ENCODE assay signal across 8 cellular contexts in the genomic region with DNA sequence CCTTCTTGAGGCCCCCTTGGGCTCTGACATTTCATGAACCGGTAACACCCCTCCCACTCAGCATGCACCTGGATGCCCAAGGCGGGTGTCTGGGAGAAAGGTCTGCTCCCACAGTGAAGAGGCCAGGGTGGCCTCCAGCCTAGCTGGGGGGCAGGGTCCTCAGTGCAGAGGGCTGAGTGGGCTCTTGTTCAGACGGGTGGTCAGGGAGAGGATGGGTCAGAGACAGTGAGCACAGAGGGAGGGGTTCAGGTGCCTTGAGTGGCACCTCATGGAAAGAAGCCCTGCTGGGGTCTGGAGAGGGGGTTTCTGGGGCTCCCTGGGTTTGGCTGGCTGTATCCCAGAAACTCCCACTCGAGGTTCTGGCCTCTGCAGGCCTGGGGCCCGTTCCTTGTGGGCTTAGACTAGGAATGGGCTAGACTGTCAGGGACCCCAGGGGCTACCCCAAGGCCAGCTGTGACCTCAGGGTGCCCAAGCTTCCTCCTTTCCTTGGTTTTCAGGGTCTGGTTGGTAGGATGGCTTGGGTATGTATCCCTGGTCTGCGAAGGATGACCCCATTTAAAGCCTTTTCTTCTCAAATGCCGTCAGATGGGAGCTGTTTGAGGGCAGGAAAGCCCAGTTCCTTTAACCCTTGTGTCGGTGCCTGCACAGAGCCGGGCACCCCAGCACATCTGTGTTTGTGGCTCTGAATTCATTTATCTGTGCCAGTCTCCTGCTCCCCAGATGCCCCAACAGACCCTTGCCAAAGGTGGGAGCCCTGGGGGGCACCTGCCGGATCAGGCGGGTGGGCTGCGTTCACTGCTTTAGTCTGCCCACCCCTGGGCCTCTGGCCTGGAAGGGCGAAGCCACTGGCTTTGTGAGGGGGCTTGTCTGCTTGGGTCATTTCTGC. TPM values are rescaled to one million over a fixed set of nuclear protein-coding genes. Genes with fewer than 3 reads are reported as not detected.
DNase-seq lines count a peak whose midpoint lies in the region; ATAC-seq and TF ChIP-seq lines count a peak whose summit lies in the region.

No MANE protein-coding gene starts in this region.

- peak overlapping the region; percentile 57 for H3K4me2 ChIP-seq in DOHH2 (ENCODE audit: low read length)

- peak in 1 of 2 experiments; percentile 26 for DNase-seq in SJCRH30
- DNase-seq in sciatic nerve (ENCODE audit: low spot score), result no peak
- DNase-seq in ureter (ENCODE audit: low spot score), result no peak
- DNase-seq in UCSD-AML1 (lab: John Stamatoyannopoulos, UW; ENCODE audit: unreplicated experiment), result no peak
- no peak for DNase-seq in stimulated activated naive CD4-positive, alpha-beta T cell (lab: John Stamatoyannopoulos, UW)
- DNase-seq in GOT3 (lab: John Stamatoyannopoulos, UW), result no peak

- H4K20me1 ChIP-seq in DOHH2 (ENCODE audit: control insufficient read depth, insufficient read depth, low read depth, low read length), result no peaks in the 10 kb centered on the region

- H3K4me3 ChIP-seq in DOHH2 (ENCODE audit: low read length) (peak overlapping the region; percentile 60), SJCRH30 (peak overlapping the region; percentile 57; the same call in 1 of the 2 replicates), gastroesophageal sphincter (peak overlapping the region; percentile 45 to 79)

- no peaks in the 10 kb centered on the region for H3K79me2 ChIP-seq in DOHH2 (ENCODE audit: control insufficient read depth, low read length)

- no peak for TF ChIP-seq POLR2A in gastroesophageal sphincter (IDR thresholded peaks at IDR 0.05)

- H3K36me3 ChIP-seq in DOHH2 (ENCODE audit: control insufficient read depth, low read length) (no peaks in the 10 kb centered on the region), SJCRH30 (no peaks in the 10 kb centered on the region), gastroesophageal sphincter (no peaks in the 10 kb centered on the region)

- H3K9me3 ChIP-seq in DOHH2 (ENCODE audit: control insufficient read depth, insufficient read depth, low read length), result no peaks in the 10 kb centered on the region
- no peaks in the 10 kb centered on the region for H3K9me3 ChIP-seq in SJCRH30 (replicated peaks)
- no peaks in the 10 kb centered on the region for H3K9me3 ChIP-seq in gastroesophageal sphincter

- ATAC-seq in gastroesophageal sphincter (no peak), sciatic nerve (peak; percentile 14)

- intact Hi-C loops in sciatic nerve (cut with DNase I), result no loop called here

- H3F3A ChIP-seq in DOHH2 (ENCODE audit: control insufficient read depth, insufficient read depth), result peaks cover 4% of the 10 kb centered on the region; the same call in 1 of the 2 replicates

- no peak overlapping the region for H3K27ac ChIP-seq in DOHH2 (ENCODE audit: low read depth, low read length)
- no peak overlapping the region; the same call in 1 of the 2 replicates for H3K27ac ChIP-seq in SJCRH30
- H3K27ac ChIP-seq in gastroesophageal sphincter, result peak overlapping the region in 3 of 4 donors; percentile 73 to 85 (median 81)

- H3K4me1 ChIP-seq in DOHH2 (ENCODE audit: control insufficient read depth, low read length) (peaks cover 27% of the 10 kb centered on the region), SJCRH30 (peaks cover 20% of the 10 kb centered on the region), gastroesophageal sphincter (peaks cover 0 to 32% (median 6%) of the 10 kb centered on the region in 3 donors)

- no peak for TF ChIP-seq CTCF in DOHH2 (IDR thresholded peaks at IDR 0.05; ENCODE audit: low read depth, low read length, poor library complexity, severe bottlenecking)
- TF ChIP-seq CTCF in gastroesophageal sphincter (IDR thresholded peaks at IDR 0.05), result no peak

- TF ChIP-seq EP300 in gastroesophageal sphincter (IDR thresholded peaks at IDR 0.05), result no peak

- H3K9me2 ChIP-seq in DOHH2 (replicated peaks; ENCODE audit: control insufficient read depth, low read length), result no peaks in the 10 kb centered on the region

- H3K27me3 ChIP-seq in DOHH2 (ENCODE audit: control insufficient read depth, low read length) (peaks cover 27% of the 10 kb centered on the region), SJCRH30 (no peaks in the 10 kb centered on the region), gastroesophageal sphincter (no peaks in the 10 kb centered on the region)

- WGBS in gastroesophageal sphincter (ENCODE audit: low coverage in 1 of 2), 2 donors, result 80 to 90% methylated on average over 1 to 2 of the region's 13 CpGs

RNA-seq across cellular contexts. Expression of gene SYNGR1, which starts 1.3 kb away (rescaled TPM):
- 3.2 and 4.0 TPM in 2 replicates for total RNA-seq in SJCRH30 (2014; rRNA removed; shearing (Covaris generic))
- total RNA-seq in gastroesophageal sphincter, result 10 to 100 TPM; 13.3 to 34.2 (median 20.1) TPM
- 52.9 TPM for total RNA-seq in sciatic nerve
- total RNA-seq in ureter, result 32.6 TPM

RNA-seq across cellular contexts. Expression of gene RPL3, which starts 31.6 kb away (rescaled TPM):
- total RNA-seq in SJCRH30 (2014; rRNA removed; shearing (Covaris generic)), result 1,999 and 2,056 TPM in 2 replicates
- total RNA-seq in gastroesophageal sphincter (1,000 to 10,000 TPM; 1,539 to 2,425 (median 1,793) TPM), sciatic nerve (1,341 TPM), ureter (2,529 TPM)

RNA-seq across cellular contexts. Expression of gene TAB1, which starts 48.5 kb away (rescaled TPM):
- total RNA-seq in SJCRH30 (2014; rRNA removed; shearing (Covaris generic)), result 8.7 and 9.3 TPM in 2 replicates
- total RNA-seq in gastroesophageal sphincter, result 10 to 100 TPM; 20.6 to 29.0 (median 23.8) TPM
- total RNA-seq in sciatic nerve, result 42.0 TPM
- 27.5 TPM for total RNA-seq in ureter

Comparison
In these comparisons a context has a peak if more than half of its experiments do, and no peak if none do; other contexts are left out.
1. H3K27ac ChIP-seq: peak in gastroesophageal sphincter (3 of 4); none in DOHH2 (single experiment) and SJCRH30 (single experiment).
2. Peak in every context shown above with its lines, with median percentiles within 50 percentile points of each other: H3K4me3 ChIP-seq.